ENCODE assay signal across 10 cellular contexts in genomic region chr2:162029287-162029901, GRCh38. TPM values are rescaled to one million over a fixed set of nuclear protein-coding genes. Genes with fewer than 3 reads are reported as not detected.
DNase-seq lines count a peak whose midpoint lies in the region; ATAC-seq, FAIRE-seq and TF ChIP-seq lines count a peak whose summit lies in the region.
"Had no signal": no experiment of that assay in that cellular context is flagged by ENCODE, and none has a peak within 500 bp of the region (broad histone marks: within the 10 kb centered on the region; RNA-seq: fewer than 3 reads in every experiment).

No MANE protein-coding gene starts in this region.

- no peaks in the 10 kb centered on the region for H3K9me1 ChIP-seq in keratinocyte (ENCODE audit: control insufficient read depth, extremely low read depth, insufficient read depth, low read length)

- FAIRE-seq in A549 (lab: Jason Lieb, UNC) (no peak), keratinocyte (lab: Jason Lieb, UNC) (peak; percentile 77)

- TF ChIP-seq RAD21 in A549 (conservative IDR thresholded peaks at IDR 0.05 in 1 of 2, IDR thresholded peaks at IDR 0.05 in 1 of 2) = no peak

- TF ChIP-seq EP300 in A549 (IDR thresholded peaks at IDR 0.05) = no peak

- intact Hi-C loops in prostate gland (cut with DNase I) = no loop called here

- no peaks in the 10 kb centered on the region for H3K27me3 ChIP-seq in keratinocyte (ENCODE audit: control insufficient read depth, extremely low read depth, insufficient read depth, low read length)
- H3K27me3 ChIP-seq in prostate gland (replicated peaks; ENCODE audit: insufficient read depth) = no peaks in the 10 kb centered on the region

- H3K4me1 ChIP-seq in A549 (peaks cover 32% of the 10 kb centered on the region), keratinocyte (ENCODE audit: control insufficient read depth, extremely low read depth, insufficient read depth, low read length) (peaks cover 17% of the 10 kb centered on the region), prostate gland (replicated peaks) (no peaks in the 10 kb centered on the region)

- no peaks in the 10 kb centered on the region for H4K20me1 ChIP-seq in keratinocyte (ENCODE audit: control insufficient read depth, extremely low read depth, insufficient read depth, low read length)

- no peak overlapping the region for H3K9ac ChIP-seq in keratinocyte (ENCODE audit: control insufficient read depth, extremely low read depth, insufficient read depth, low read length)

- DNase-seq in A549 (ENCODE audit: low read depth in 1 of 2, low spot score in 1 of 2) (peak in 1 of 2 experiments; percentile 13), HK-2 (ENCODE audit: unreplicated experiment) (peak; percentile 69), keratinocyte (ENCODE audit: low read depth, low spot score) (peak; percentile 56), prostate gland (ENCODE audit: low spot score) (no peak), NCI-H1930 (lab: John Stamatoyannopoulos, UW) (no peak), NCI-H2107 (lab: John Stamatoyannopoulos, UW) (no peak)
- DNase-seq: activated gamma-delta T cell treated with Interleukin-2 at 50 U/mL for 16 hours; CD4-positive, CD25-positive, alpha-beta regulatory T cell had no signal

- ATAC-seq in A549 (peak; percentile 66 to 75; a peak in 5 of 6 replicates), GM21390 (IDR thresholded peaks at IDR 0.05; ENCODE audit: unreplicated experiment) (no peak)

- no peak overlapping the region for H3K4me3 ChIP-seq in A549
- no peak overlapping the region for H3K4me3 ChIP-seq in keratinocyte (ENCODE audit: control insufficient read depth in 2 of 3, extremely low read depth in 1 of 3, insufficient read depth in 2 of 3, low read depth in 1 of 3, low read length in 3 of 3)
- H3K4me3 ChIP-seq in prostate gland = no peak overlapping the region

- H3K36me3 ChIP-seq in keratinocyte (ENCODE audit: control insufficient read depth in 2 of 2, extremely low read depth in 1 of 2, insufficient read depth in 2 of 2, low read length in 2 of 2) = no peaks in the 10 kb centered on the region
- H3K36me3 ChIP-seq in prostate gland = no peaks in the 10 kb centered on the region

- H2AFZ ChIP-seq in keratinocyte (ENCODE audit: control insufficient read depth, low read length) = no peak overlapping the region

- WGBS in A549 (ENCODE audit: missing lambda C conversion rate) = 38% methylated on average over 9 of the region's 9 CpGs
- 61% methylated on average over 9 of the region's 9 CpGs for WGBS in prostate gland

- TF ChIP-seq CTCF in A549 (IDR thresholded peaks at IDR 0.05) (no peak), keratinocyte (optimal IDR thresholded peaks at IDR 0.05 in 1 of 3, IDR thresholded peaks at IDR 0.05 in 1 of 3, conservative IDR thresholded peaks at IDR 0.05 in 1 of 3; ENCODE audit: extremely low read depth in 1 of 3, insufficient read depth in 2 of 3, low read length in 3 of 3) (no peak), prostate gland (IDR thresholded peaks at IDR 0.05) (no peak)

- no peak overlapping the region for H3K27ac ChIP-seq in A549
- peak overlapping the region; percentile 34 for H3K27ac ChIP-seq in angular gyrus (ENCODE audit: low read depth, low read length)
- no peak overlapping the region for H3K27ac ChIP-seq in keratinocyte (ENCODE audit: control insufficient read depth, insufficient read depth, low read length)
- H3K27ac ChIP-seq in prostate gland = no peak overlapping the region

- dilution Hi-C loops in keratinocyte (cut with MboI; ENCODE audit: extremely low pct_ligation_motif_present, low sequenced_read_pairs) = no loop called here

- no peak for TF ChIP-seq POLR2A in A549 (IDR thresholded peaks at IDR 0.05; ENCODE audit: low read length)
- TF ChIP-seq POLR2A in prostate gland (IDR thresholded peaks at IDR 0.05) = no peak

- CTCF ChIA-PET in A549 (lab: Yijun Ruan, JAX) = interaction anchor here (0.6 to 1.7 kb wide), 2 partner anchors 11 to 22 kb away, joined by 3 to 4 read pairs; no protein-coding TSS in a partner anchor

- no peaks in the 10 kb centered on the region for H3K9me3 ChIP-seq in A549
- no peaks in the 10 kb centered on the region for H3K9me3 ChIP-seq in keratinocyte (ENCODE audit: control insufficient read depth, low read depth, low read length)
- no peaks in the 10 kb centered on the region for H3K9me3 ChIP-seq in prostate gland

- H3K4me2 ChIP-seq in A549 (peak overlapping the region; percentile 46), keratinocyte (ENCODE audit: control insufficient read depth, extremely low read depth, insufficient read depth, low read depth, low read length) (peak overlapping the region; percentile 3)

- no peaks in the 10 kb centered on the region for H3K79me2 ChIP-seq in keratinocyte (ENCODE audit: control insufficient read depth, insufficient read depth, low read length)

- POLR2A ChIA-PET in A549 (lab: Yijun Ruan, JAX) = no interaction called here

TF ChIP-seq in A549, 52 proteins besides CTCF, POLR2A, EP300 and RAD21:
- TF ChIP-seq NPAS2 (CRISPR knock-in tag; IDR thresholded peaks at IDR 0.05; ENCODE audit: borderline replicate concordance) (no peak), FOSL2 (IDR thresholded peaks at IDR 0.05) (no peak), FOSL2 (CRISPR knock-in tag; IDR thresholded peaks at IDR 0.05) (no peak), HDAC2 (IDR thresholded peaks at IDR 0.05) (no peak), ESRRA (IDR thresholded peaks at IDR 0.05; ENCODE audit: borderline replicate concordance, low read length) (no peak), RARB (CRISPR knock-in tag; IDR thresholded peaks at IDR 0.05) (no peak), TFCP2L1 (CRISPR knock-in tag; IDR thresholded peaks at IDR 0.05) (no peak), POLR2AphosphoS2 (conservative IDR thresholded peaks at IDR 0.05; ENCODE audit: low read length) (no peak), ZFP36 (IDR thresholded peaks at IDR 0.05; ENCODE audit: borderline replicate concordance, partially characterized antibody) (no peak), E2F6 (IDR thresholded peaks at IDR 0.05; ENCODE audit: borderline replicate concordance, low read depth) (no peak), HOXA7 (CRISPR knock-in tag; IDR thresholded peaks at IDR 0.05) (no peak)

RNA-seq across cellular contexts. Expression of gene DPP4, which starts 44.6 kb away (rescaled TPM):
- polyA plus RNA-seq in A549 (2011; rRNA removed) (0.17 and 0.37 TPM in 2 replicates), A549 (2017; fragmentation: RNase III; extraction: RNeasy Plus Mini Kit Qiagen cat#74134 plus additional on column Dnase treatment) (0.21 to 0.31 TPM (median 0.27 TPM) in 3 replicates), keratinocyte (1.1 to 4.1 TPM (median 1.3 TPM) in 3 replicates)
- polyA plus RNA-seq in A549 (2012; cell fraction: cytosol; rRNA removed) = 0.03 TPM in 2 replicates
- 0.09 and 0.11 TPM in 2 replicates for polyA plus RNA-seq in A549 (2012; cell fraction: nucleus; rRNA removed)
- 0.29 and 0.58 TPM in 2 replicates for polyA minus RNA-seq in A549 (2011; rRNA and poly(A)+ RNA removed)
- polyA plus RNA-seq in keratinocyte (2011; ENCODE audit: low read depth) = 3.2 TPM
- polyA plus RNA-seq in keratinocyte (2011; cell fraction: cytosol; rRNA removed) = 0.83 and 1.2 TPM in 2 replicates
- polyA plus RNA-seq in keratinocyte (2011; cell fraction: nucleus; rRNA removed) = 5.2 and 6.8 TPM in 2 replicates
- polyA plus RNA-seq in keratinocyte (2012; ENCODE audit: low replicate concordance) = 0.78 and 1.1 TPM in 2 replicates
- 0.62 to 5.3 TPM (median 3.3 TPM) in 3 replicates for polyA minus RNA-seq in keratinocyte
- 0.96 TPM for polyA minus RNA-seq in keratinocyte (2011; cell fraction: cytosol; rRNA and poly(A)+ RNA removed)
- polyA minus RNA-seq in keratinocyte (2011; cell fraction: nucleus; rRNA and poly(A)+ RNA removed) = 7.1 and 13.3 TPM in 2 replicates
- 10 to 100 TPM; 36.8 to 76.0 TPM for total RNA-seq in prostate gland

Comparison
In these comparisons a context has a peak if more than half of its experiments do, and no peak if none do; other contexts are left out.
1. DNase-seq: peak in HK-2 (single experiment) and keratinocyte (single experiment); none in prostate gland (single experiment), NCI-H1930 (0 of 2) and NCI-H2107 (single experiment).